ENCODE assay signal across 1 cellular context in the genomic region with DNA sequence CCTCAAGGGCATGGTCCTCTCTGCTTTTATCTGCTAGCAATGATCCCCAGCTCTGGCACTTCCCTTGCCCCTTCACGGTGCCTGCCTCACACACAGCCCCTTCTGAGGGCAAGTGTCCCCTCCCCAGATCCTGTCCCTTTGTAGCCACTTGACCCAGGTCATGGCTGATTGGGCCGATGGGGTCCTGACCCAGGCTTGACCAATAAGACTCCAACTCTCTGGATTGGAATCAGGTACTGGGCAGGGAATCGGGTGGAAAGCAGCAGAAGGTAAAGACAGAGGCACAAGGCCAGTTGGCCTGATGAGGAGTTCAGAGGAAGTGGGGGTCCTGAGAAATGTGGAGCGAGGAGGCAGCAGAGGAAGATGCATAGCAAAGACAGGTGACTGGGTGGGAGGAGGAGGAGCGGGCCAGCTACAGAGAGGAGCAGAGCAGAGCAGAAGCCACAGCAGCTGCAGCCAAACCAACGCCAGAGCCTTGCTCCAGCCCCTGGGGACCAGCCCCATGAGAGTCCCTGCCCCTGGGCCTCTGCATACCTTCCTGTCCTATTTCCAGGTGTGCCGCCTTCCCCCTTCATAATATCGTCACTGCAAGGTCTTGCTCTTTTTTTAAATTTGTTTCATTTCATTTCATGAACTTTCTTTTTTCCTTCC.
TF ChIP-seq lines count a peak whose summit lies in the region.

No MANE protein-coding gene starts in this region.

TF ChIP-seq in H1, 55 proteins besides CTCF, POLR2A, EP300 and RAD21:
- TF ChIP-seq EZH2 (IDR thresholded peaks at IDR 0.05; ENCODE audit: low read depth, low read length, severe bottlenecking) (no peak), TBP (IDR thresholded peaks at IDR 0.05; ENCODE audit: low read depth, low read length) (no peak), CTBP2 (IDR thresholded peaks at IDR 0.05; ENCODE audit: borderline replicate concordance, insufficient read depth, insufficient read length, low read length) (no peak), KDM5A (IDR thresholded peaks at IDR 0.05; ENCODE audit: low read length) (no peak), JUN (IDR thresholded peaks at IDR 0.05; ENCODE audit: low read depth, low read length) (no peak), CREB1 (IDR thresholded peaks at IDR 0.05) (no peak), BCL11A (IDR thresholded peaks at IDR 0.05; ENCODE audit: low read depth in 2 of 2, low read length in 2 of 2) (no peak), TAF7 (optimal IDR thresholded peaks at IDR 0.05; ENCODE audit: borderline replicate concordance, low read depth, low read length) (no peak), SP4 (IDR thresholded peaks at IDR 0.05; ENCODE audit: low read length) (no peak), BRCA1 (IDR thresholded peaks at IDR 0.05; ENCODE audit: low read depth, low read length) (no peak), JUND (IDR thresholded peaks at IDR 0.05; ENCODE audit: low read length) (no peak), CBX8 (IDR thresholded peaks at IDR 0.05; ENCODE audit: borderline replicate concordance, low read depth, low read length) (no peak)
- TF ChIP-seq, protein P1, sequence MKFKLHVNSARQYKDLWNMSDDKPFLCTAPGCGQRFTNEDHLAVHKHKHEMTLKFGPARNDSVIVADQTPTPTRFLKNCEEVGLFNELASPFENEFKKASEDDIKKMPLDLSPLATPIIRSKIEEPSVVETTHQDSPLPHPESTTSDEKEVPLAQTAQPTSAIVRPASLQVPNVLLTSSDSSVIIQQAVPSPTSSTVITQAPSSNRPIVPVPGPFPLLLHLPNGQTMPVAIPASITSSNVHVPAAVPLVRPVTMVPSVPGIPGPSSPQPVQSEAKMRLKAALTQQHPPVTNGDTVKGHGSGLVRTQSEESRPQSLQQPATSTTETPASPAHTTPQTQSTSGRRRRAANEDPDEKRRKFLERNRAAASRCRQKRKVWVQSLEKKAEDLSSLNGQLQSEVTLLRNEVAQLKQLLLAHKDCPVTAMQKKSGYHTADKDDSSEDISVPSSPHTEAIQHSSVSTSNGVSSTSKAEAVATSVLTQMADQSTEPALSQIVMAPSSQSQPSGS (IDR thresholded peaks at IDR 0.05; ENCODE audit: low read length), result no peak
